16 cellular contexts compared by ENCODE assay signal in genomic region chr6:101662111-101662897, GRCh38.
A peak's percentile ranks its signal among the peaks of the same experiment; 100 is the strongest.
DNase-seq lines count a peak whose midpoint lies in the region; ATAC-seq and TF ChIP-seq lines count a peak whose summit lies in the region.
"Had no signal": no experiment of that assay in that cellular context is flagged by ENCODE, and none has a peak within 500 bp of the region (broad histone marks: within the 10 kb centered on the region; RNA-seq: fewer than 3 reads in every experiment).

No MANE protein-coding gene starts in this region.

- in situ Hi-C loops in gastrocnemius medialis (cut with MboI; ENCODE audit: low sequenced_read_pairs in 4 of 4): no loop called here

- no peaks in the 10 kb centered on the region for H3K9me3 ChIP-seq in gastrocnemius medialis
- H3K9me3 ChIP-seq: uterus had no signal

- ATAC-seq in GM19328 (IDR thresholded peaks at IDR 0.05; ENCODE audit: unreplicated experiment) (peak; percentile 87), HG02571 (IDR thresholded peaks at IDR 0.05; ENCODE audit: unreplicated experiment) (peak; percentile 86), HG03175 (IDR thresholded peaks at IDR 0.05; ENCODE audit: unreplicated experiment) (peak; percentile 80), gastrocnemius medialis (no peak)

- H3K27me3 Mint-ChIP-seq in activated CD4-positive, alpha-beta T cell treated with anti-CD3 and anti-CD28 coated beads, Interleukin-2, amount 10 ng/mL, durations not matched to agents 24 days and 14 days: no peaks in the 10 kb centered on the region
- H3K27me3 Mint-ChIP-seq: progenitor cell of endocrine pancreas had no signal

- no peak for TF ChIP-seq CTCF in GM10266 (IDR thresholded peaks at IDR 0.05; ENCODE audit: control insufficient read depth, insufficient read depth, low read depth, missing control alignments)
- TF ChIP-seq CTCF in gastrocnemius medialis (IDR thresholded peaks at IDR 0.05 in 4 of 5, conservative IDR thresholded peaks at IDR 0.05 in 1 of 5): no peak

- H3K4me3 Mint-ChIP-seq in activated CD4-positive, alpha-beta T cell treated with anti-CD3 and anti-CD28 coated beads, Interleukin-2, amount 10 ng/mL, durations not matched to agents 24 days and 14 days: no peak overlapping the region
- H3K4me3 Mint-ChIP-seq: immature natural killer cell had no signal

- DNase-seq in GM10266 (ENCODE audit: extremely low spot score): peak; percentile 8
- no peak for DNase-seq in gastrocnemius medialis
- DNase-seq in mesenteric fat pad (ENCODE audit: low spot score): no peak
- DNase-seq in activated CD4-positive, alpha-beta T cell treated with anti-CD3 and anti-CD28 coated beads, Interleukin-2, amount 10 ng/mL, durations not matched to agents 24 days and 14 days: no peak
- no peak for DNase-seq in putamen (ENCODE audit: low spot score)
- DNase-seq: activated T-cell treated with anti-CD3 and anti-CD28 coated beads, Interleukin-2, amount 50 U/mL, for 1 hour; immature natural killer cell; IMR-90; SHP77 treated with DMSO at 0.1 percent for 48 hours; stimulated activated CD8-positive, alpha-beta memory T cell treated with anti-CD3 and anti-CD28 coated beads, Interleukin-4, amount 100 ng/mL, for 48 hours; uterus had no signal

- no peaks in the 10 kb centered on the region for H3K36me3 ChIP-seq in gastrocnemius medialis
- H3K36me3 ChIP-seq: HAP-1, uterus had no signal

- H3K27ac ChIP-seq in gastrocnemius medialis: no peak overlapping the region
- H3K27ac ChIP-seq: uterus had no signal

- H3K4me1 ChIP-seq in gastrocnemius medialis: no peaks in the 10 kb centered on the region
- H3K4me1 ChIP-seq: HAP-1, uterus had no signal

- no peak for TF ChIP-seq POLR2A in gastrocnemius medialis (IDR thresholded peaks at IDR 0.05)

- intact Hi-C loops in gastrocnemius medialis (cut with DNase I; ENCODE audit: low total_unique reads): no loop called here
- intact Hi-C loops in activated CD4-positive, alpha-beta T cell treated with anti-CD3 and anti-CD28 coated beads, Interleukin-2, amount 10 ng/mL, durations not matched to agents 24 days and 14 days (cut with micrococcal nuclease): no loop called here

- H3K27me3 ChIP-seq in gastrocnemius medialis: no peaks in the 10 kb centered on the region
- H3K27me3 ChIP-seq: uterus had no signal

- no peak overlapping the region for H3K4me3 ChIP-seq in gastrocnemius medialis
- H3K4me3 ChIP-seq: HAP-1, uterus had no signal

- H3K27ac Mint-ChIP-seq in activated CD4-positive, alpha-beta T cell treated with anti-CD3 and anti-CD28 coated beads, Interleukin-2, amount 10 ng/mL, durations not matched to agents 24 days and 14 days: no peak overlapping the region
- H3K27ac Mint-ChIP-seq: immature natural killer cell had no signal

- H3K4me1 Mint-ChIP-seq in activated CD4-positive, alpha-beta T cell treated with anti-CD3 and anti-CD28 coated beads, Interleukin-2, amount 10 ng/mL, durations not matched to agents 24 days and 14 days: no peaks in the 10 kb centered on the region
- H3K4me1 Mint-ChIP-seq: immature natural killer cell had no signal

- H3K36me3 Mint-ChIP-seq in activated CD4-positive, alpha-beta T cell treated with anti-CD3 and anti-CD28 coated beads, Interleukin-2, amount 10 ng/mL, durations not matched to agents 24 days and 14 days (ENCODE audit: low read depth): no peaks in the 10 kb centered on the region
- H3K36me3 Mint-ChIP-seq: immature natural killer cell had no signal

- no peaks in the 10 kb centered on the region for H3K9me3 Mint-ChIP-seq in activated CD4-positive, alpha-beta T cell treated with anti-CD3 and anti-CD28 coated beads, Interleukin-2, amount 10 ng/mL, durations not matched to agents 24 days and 14 days

Comparison
In these comparisons a context has a peak if more than half of its experiments do, and no peak if none do; other contexts are left out.
1. ATAC-seq: peak in GM19328 (single experiment), HG02571 (single experiment) and HG03175 (single experiment); none in gastrocnemius medialis (0 of 2).